In genomic region chr15:52206446-52206845, GRCh38 we compare ENCODE assay signal across 16 cellular contexts.
"Had no signal": no experiment of that assay in that cellular context is flagged by ENCODE, and none has a peak within 500 bp of the region (broad histone marks: within the 10 kb centered on the region; RNA-seq: fewer than 3 reads in every experiment).

No MANE protein-coding gene starts in this region.

- H3K9me3 ChIP-seq: esophagus muscularis mucosa, ovary, transverse colon had no signal

- DNase-seq: activated CD4-positive, alpha-beta memory T cell treated with anti-CD3 and anti-CD28 coated beads, Interleukin-2, amount 10 ng/mL, durations not matched to agents 7 days and 5 days; activated gamma-delta T cell treated with Interleukin-2 at 50 U/mL for 16 hours; activated T-cell treated with anti-CD3 and anti-CD28 coated beads, Interleukin-2, amount 50 U/mL, for 48 hours; dorsolateral prefrontal cortex; foreskin keratinocyte; head of caudate nucleus; mesendoderm; ovary; retina; T-helper 9 cell; transverse colon had no signal

- H3K27me3 ChIP-seq: dorsolateral prefrontal cortex, esophagus muscularis mucosa, foreskin keratinocyte, ovary, transverse colon had no signal

- ATAC-seq: foreskin keratinocyte; stimulated activated effector memory CD8-positive, alpha-beta T cell treated with anti-CD3 and anti-CD28 coated beads, Interleukin-12 subunit alpha, Interleukin-12 subunit beta, amount 100 ng/mL, for 72 hours had no signal

- FAIRE-seq: astrocyte, endometrium had no signal

- H3K4me3 ChIP-seq: dorsolateral prefrontal cortex, esophagus muscularis mucosa, ovary, skin epidermis, transverse colon had no signal

- H3K36me3 ChIP-seq: ovary had no signal

- H3K4me1 ChIP-seq: esophagus muscularis mucosa, foreskin keratinocyte, transverse colon had no signal

- H3K27ac ChIP-seq: dorsolateral prefrontal cortex, esophagus muscularis mucosa, foreskin keratinocyte, ovary, skin epidermis, transverse colon had no signal
